Comparison of ENCODE assay signal across 9 cellular contexts in the genomic region with DNA sequence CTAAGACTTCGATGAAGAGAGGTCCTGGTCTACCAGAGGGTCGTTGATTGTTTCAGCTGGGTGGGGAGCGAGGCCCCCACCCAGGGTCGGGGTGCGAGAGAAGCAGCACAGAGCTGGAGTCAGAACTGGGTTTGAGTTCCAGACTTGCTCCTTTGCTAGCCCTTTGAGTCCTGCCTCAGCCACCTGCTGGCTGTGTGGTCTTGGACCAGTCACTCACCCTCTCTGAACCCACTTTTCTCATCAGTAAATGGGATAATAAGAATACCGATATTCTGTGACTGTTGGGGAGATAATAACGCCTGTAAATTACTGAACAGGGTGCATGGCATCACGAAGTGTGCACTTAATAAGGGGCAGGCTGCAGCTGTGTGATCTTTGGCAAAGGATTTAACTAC. TPM values are rescaled to one million over a fixed set of nuclear protein-coding genes. Genes with fewer than 3 reads are reported as not detected.
DNase-seq lines count a peak whose midpoint lies in the region; ATAC-seq and TF ChIP-seq lines count a peak whose summit lies in the region.
"Had no signal": no experiment of that assay in that cellular context is flagged by ENCODE, and none has a peak within 500 bp of the region (broad histone marks: within the 10 kb centered on the region; RNA-seq: fewer than 3 reads in every experiment).

No MANE protein-coding gene starts in this region.

- H3K9me3 Mint-ChIP-seq in stimulated activated naive CD8-positive, alpha-beta T cell treated with anti-CD3 and anti-CD28 coated beads, Interleukin-15, Interleukin-2, amounts not matched to agents 100 ng/mL and 50 ng/mL, for 24 hours, result no peaks in the 10 kb centered on the region
- H3K9me3 Mint-ChIP-seq in chondrocyte (ENCODE audit: low read depth), result no peaks in the 10 kb centered on the region

- H3K27me3 ChIP-seq in muscle layer of colon (ENCODE audit: control insufficient read depth in 1 of 2, insufficient read depth in 2 of 2, low read length in 2 of 2), result peaks cover 0 to 5% of the 10 kb centered on the region in 2 donors

- no peak for TF ChIP-seq CTCF in chondrocyte (IDR thresholded peaks at IDR 0.05)

- H3K36me3 Mint-ChIP-seq in stimulated activated naive CD8-positive, alpha-beta T cell treated with anti-CD3 and anti-CD28 coated beads, Interleukin-15, Interleukin-2, amounts not matched to agents 100 ng/mL and 50 ng/mL, for 24 hours (ENCODE audit: low read depth), result no peaks in the 10 kb centered on the region
- H3K36me3 Mint-ChIP-seq in chondrocyte (ENCODE audit: low read depth), result no peaks in the 10 kb centered on the region

- peak overlapping the region; percentile 65 for H3K27ac ChIP-seq in muscle layer of colon (ENCODE audit: low read depth, low read length)

- DNase-seq in stimulated activated naive CD8-positive, alpha-beta T cell treated with anti-CD3 and anti-CD28 coated beads, Interleukin-15, Interleukin-2, amounts not matched to agents 100 U/mL and 50 U/mL, for 24 hours, result no peak
- no peak for DNase-seq in chondrocyte (ENCODE audit: low spot score)
- DNase-seq in SHP77 treated with DMSO at 0.1 percent for 48 hours (lab: John Stamatoyannopoulos, UW), result no peak

- peak overlapping the region; percentile 45 to 65 for H3K4me3 ChIP-seq in muscle layer of colon (ENCODE audit: low read depth in 1 of 2, low read length in 2 of 2)

- H3K9me3 ChIP-seq in muscle layer of colon (ENCODE audit: low read length), result no peaks in the 10 kb centered on the region

- no peaks in the 10 kb centered on the region for H3K36me3 ChIP-seq in muscle layer of colon (ENCODE audit: insufficient read depth, low read length)

- H3K4me3 Mint-ChIP-seq in stimulated activated naive CD8-positive, alpha-beta T cell treated with anti-CD3 and anti-CD28 coated beads, Interleukin-15, Interleukin-2, amounts not matched to agents 100 ng/mL and 50 ng/mL, for 24 hours, result peak overlapping the region; percentile 78
- peak overlapping the region; percentile 64 for H3K4me3 Mint-ChIP-seq in chondrocyte (ENCODE audit: unreplicated experiment)

- peaks cover 41% of the 10 kb centered on the region for H3K27me3 Mint-ChIP-seq in stimulated activated naive CD8-positive, alpha-beta T cell treated with anti-CD3 and anti-CD28 coated beads, Interleukin-15, Interleukin-2, amounts not matched to agents 100 ng/mL and 50 ng/mL, for 24 hours
- H3K27me3 Mint-ChIP-seq in chondrocyte (ENCODE audit: low read depth), result peaks cover 1% of the 10 kb centered on the region

- H3K27ac Mint-ChIP-seq in stimulated activated naive CD8-positive, alpha-beta T cell treated with anti-CD3 and anti-CD28 coated beads, Interleukin-15, Interleukin-2, amounts not matched to agents 100 ng/mL and 50 ng/mL, for 24 hours, result no peak overlapping the region
- H3K27ac Mint-ChIP-seq in chondrocyte (ENCODE audit: unreplicated experiment), result peak overlapping the region; percentile 54

- H3K4me1 ChIP-seq in muscle layer of colon (ENCODE audit: insufficient read depth, low read length), result peaks cover 35% of the 10 kb centered on the region

- ATAC-seq in stimulated activated naive CD8-positive, alpha-beta T cell treated with anti-CD3 and anti-CD28 coated beads, Interleukin-15, Interleukin-2, amounts not matched to agents 100 U/mL and 50 U/mL, for 24 hours, result no peak
- ATAC-seq in GM18517 (IDR thresholded peaks at IDR 0.05; ENCODE audit: unreplicated experiment) (no peak), GM21529 (IDR thresholded peaks at IDR 0.05; ENCODE audit: unreplicated experiment) (no peak), GM19467 (IDR thresholded peaks at IDR 0.05; ENCODE audit: unreplicated experiment) (no peak)

- no peak overlapping the region for H3K9ac ChIP-seq in muscle layer of colon (ENCODE audit: low read length)

- peaks cover 21% of the 10 kb centered on the region for H3K4me1 Mint-ChIP-seq in stimulated activated naive CD8-positive, alpha-beta T cell treated with anti-CD3 and anti-CD28 coated beads, Interleukin-15, Interleukin-2, amounts not matched to agents 100 ng/mL and 50 ng/mL, for 24 hours (ENCODE audit: low read depth)
- H3K4me1 Mint-ChIP-seq in chondrocyte (ENCODE audit: low read depth), result peaks cover 59% of the 10 kb centered on the region

RNA-seq across cellular contexts. Expression of a gene that starts 0.4 kb away (rescaled TPM):
- total RNA-seq in chondrocyte, result 5.1 to 8.6 TPM (median 7.9 TPM) in 3 replicates
- total RNA-seq: SK-MEL-5 had no signal

RNA-seq across cellular contexts. Expression of a gene that starts 13.4 kb away (rescaled TPM):
- 123 to 168 TPM (median 135 TPM) in 3 replicates for total RNA-seq in chondrocyte

RNA-seq across cellular contexts. Expression of a gene that starts 35.2 kb away (rescaled TPM):
- total RNA-seq in chondrocyte, result not detected in 3 replicates
- total RNA-seq: SK-MEL-5 had no signal

RNA-seq across cellular contexts. Expression of a gene that starts 42.8 kb away (rescaled TPM):
- not detected in 3 replicates for total RNA-seq in chondrocyte
- total RNA-seq: SK-MEL-5 had no signal
